Comparison of ENCODE assay signal across 17 cellular contexts in the genomic region with DNA sequence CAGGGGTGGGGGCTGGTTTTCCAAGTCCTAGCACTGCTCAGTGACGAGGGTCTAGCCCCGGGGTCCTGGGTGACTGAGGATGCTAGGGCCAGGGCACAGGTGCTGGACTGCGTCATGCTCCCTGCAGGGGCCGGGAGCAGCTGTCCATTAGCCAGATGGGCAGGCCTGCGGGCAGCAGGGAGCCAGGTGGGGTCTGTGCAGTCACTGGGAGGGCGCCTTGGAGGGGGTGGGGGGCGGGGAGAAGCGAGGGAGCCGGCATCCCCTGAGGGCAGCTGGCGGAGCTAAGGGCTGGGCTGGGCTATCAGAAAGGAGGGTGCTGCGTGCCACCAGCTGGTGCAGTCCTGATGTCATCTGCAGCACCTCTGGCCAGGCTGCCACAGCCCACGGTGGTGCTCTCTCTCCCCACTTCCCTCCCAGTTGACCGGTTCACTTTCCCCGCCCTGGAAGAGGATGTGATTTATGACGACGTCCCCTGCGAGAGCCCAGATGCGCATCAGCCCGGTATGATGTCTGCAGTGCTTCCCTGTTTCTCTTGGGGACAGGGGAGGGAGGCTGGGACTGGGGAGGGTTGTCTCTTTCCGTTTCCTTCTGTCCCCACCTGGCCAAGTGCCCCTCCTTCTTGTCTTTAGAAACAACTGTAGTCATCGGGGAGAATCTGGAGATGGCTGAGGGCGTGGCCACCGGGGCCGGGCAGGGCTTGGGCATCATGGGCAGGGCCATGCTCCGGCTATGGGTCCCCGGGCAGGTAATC.
A peak's percentile ranks its signal among the peaks of the same experiment; 100 is the strongest.
DNase-seq lines count a peak whose midpoint lies in the region; ATAC-seq, FAIRE-seq and TF ChIP-seq lines count a peak whose summit lies in the region.
"Had no signal": no experiment of that assay in that cellular context is flagged by ENCODE, and none has a peak within 500 bp of the region (broad histone marks: within the 10 kb centered on the region; RNA-seq: fewer than 3 reads in every experiment).

No MANE protein-coding gene starts in this region.

- H3K4me3 Mint-ChIP-seq in natural killer cell: no peak overlapping the region
- H3K4me3 Mint-ChIP-seq: activated naive CD8-positive, alpha-beta T cell treated with anti-CD3 and anti-CD28 coated beads for 36 hours had no signal

- CTCF ChIA-PET in GM12878 (lab: Yijun Ruan, JAX): interaction anchor here (9.7 kb wide), 1 partner anchor 102 kb away, joined by 255 read pairs; no protein-coding TSS in a partner anchor
- CTCF ChIA-PET in OCI-LY7 (lab: Charles Lee; ENCODE audit: unreplicated experiment): no interaction called here

- intact Hi-C loops in GM12878 (cut with micrococcal nuclease; ENCODE audit: unreplicated experiment): no loop called here
- intact Hi-C loops in OCI-LY7 (cut with micrococcal nuclease; ENCODE audit: unreplicated experiment): no loop called here
- intact Hi-C loops in natural killer cell (cut with micrococcal nuclease): no loop called here

- H3K9me2 ChIP-seq in GM23248 (ENCODE audit: insufficient read depth) (no peaks in the 10 kb centered on the region), OCI-LY7 (ENCODE audit: insufficient read depth, low read length) (no peaks in the 10 kb centered on the region)

- no peak overlapping the region for H2AFZ ChIP-seq in GM12878 (ENCODE audit: control insufficient read depth, low read depth, low read length)
- H2AFZ ChIP-seq in osteoblast (ENCODE audit: low read length): no peak overlapping the region
- no peak overlapping the region for H2AFZ ChIP-seq in GM23248
- no peak overlapping the region for H2AFZ ChIP-seq in OCI-LY7 (ENCODE audit: low read length)
- H2AFZ ChIP-seq: hepatocyte had no signal

- POLR2A ChIA-PET in GM12878 (lab: Charles Lee): no interaction called here
- POLR2A ChIA-PET in OCI-LY7 (lab: Charles Lee): no interaction called here

- H3K9me3 Mint-ChIP-seq in natural killer cell: no peaks in the 10 kb centered on the region
- H3K9me3 Mint-ChIP-seq: activated naive CD8-positive, alpha-beta T cell treated with anti-CD3 and anti-CD28 coated beads for 36 hours had no signal

- H3K36me3 Mint-ChIP-seq in natural killer cell: no peaks in the 10 kb centered on the region
- H3K36me3 Mint-ChIP-seq: activated naive CD8-positive, alpha-beta T cell treated with anti-CD3 and anti-CD28 coated beads for 36 hours had no signal

- H3K4me3 ChIP-seq in GM12878: no peak overlapping the region
- no peak overlapping the region for H3K4me3 ChIP-seq in osteoblast (ENCODE audit: insufficient read depth, low read length)
- no peak overlapping the region for H3K4me3 ChIP-seq in GM23248
- no peak overlapping the region for H3K4me3 ChIP-seq in OCI-LY7 (ENCODE audit: low read depth, low read length, poor library complexity, severe bottlenecking)
- H3K4me3 ChIP-seq: HAP-1, hepatocyte, left lung, SK-N-MC had no signal

- RAD21 ChIA-PET in GM12878 (lab: Charles Lee; ENCODE audit: unreplicated experiment): no interaction called here

- ATAC-seq in GM12878: peak; percentile 27; the same call in 2 of the 3 replicates
- ATAC-seq in natural killer cell: no peak
- ATAC-seq: left lung had no signal

- H3K9me3 ChIP-seq in GM12878 (replicated peaks; ENCODE audit: control insufficient read depth, insufficient read depth, low read length) (no peaks in the 10 kb centered on the region), osteoblast (ENCODE audit: low read depth, low read length) (no peaks in the 10 kb centered on the region), GM23248 (ENCODE audit: low read depth) (no peaks in the 10 kb centered on the region), OCI-LY7 (ENCODE audit: low read length) (no peaks in the 10 kb centered on the region)
- H3K9me3 ChIP-seq: HAP-1, left lung had no signal

- H3K27me3 Mint-ChIP-seq in natural killer cell (ENCODE audit: low read depth in 2 of 2): no peaks in the 10 kb centered on the region

- FAIRE-seq in GM12878 (lab: Jason Lieb, UNC): no peak
- FAIRE-seq: GM18507 had no signal

- H3K36me3 ChIP-seq in GM12878 (ENCODE audit: control insufficient read depth in 2 of 2, insufficient read depth in 2 of 2, low read length in 1 of 2) (no peaks in the 10 kb centered on the region), osteoblast (ENCODE audit: insufficient read depth, low read length) (peaks cover 6% of the 10 kb centered on the region), GM23248 (ENCODE audit: low read depth) (no peaks in the 10 kb centered on the region), OCI-LY7 (ENCODE audit: insufficient read depth, low read length) (no peaks in the 10 kb centered on the region)
- H3K36me3 ChIP-seq: HAP-1, left lung had no signal

- no TSS peak for BruUV-seq in GM12878 (replicated peaks; lab: Mats Ljungman, UMichigan)
- no TSS peak for BruUV-seq in OCI-LY7 (replicated peaks; lab: Mats Ljungman, UMichigan)

- H3K4me2 ChIP-seq in GM12878 (ENCODE audit: control insufficient read depth, insufficient read depth): no peak overlapping the region
- H3K4me2 ChIP-seq in osteoblast (ENCODE audit: insufficient read depth, low read length): no peak overlapping the region
- no peak overlapping the region for H3K4me2 ChIP-seq in GM23248 (ENCODE audit: unreplicated experiment)
- H3K4me2 ChIP-seq in OCI-LY7 (ENCODE audit: low read length): no peak overlapping the region
- H3K4me2 ChIP-seq: hepatocyte had no signal

- 31% methylated on average over 21 of the region's 26 CpGs for WGBS in GM12878 (ENCODE audit: insufficient coverage, insufficient replicate concordance, low lambda C conversion rate, missing lambda C conversion rate)
- WGBS in GM23248 (ENCODE audit: low coverage in 1 of 2, low lambda C conversion rate in 2 of 2, missing lambda C conversion rate in 2 of 2), 2 experiments: 76 to 84% methylated on average over 20 to 26 of the region's 26 CpGs

- SMC1A ChIA-PET in GM12878 (lab: Charles Lee; ENCODE audit: uncharacterized antibody, unreplicated experiment): no interaction called here

- DNase-seq in NCI-H1092 treated with DMSO at 0.1 percent for 48 hours (lab: John Stamatoyannopoulos, UW) (peak; percentile 67), NCI-H345 (lab: John Stamatoyannopoulos, UW) (peak; percentile 46), GM12878 (ENCODE audit: low read depth, low spot score) (no peak), osteoblast (ENCODE audit: insufficient read length, low spot score, missing footprints) (peak; percentile 0), GM23248 (no peak), OCI-LY7 (ENCODE audit: low spot score) (no peak), natural killer cell (no peak)
- DNase-seq: activated CD8-positive, alpha-beta memory T cell treated with anti-CD3 and anti-CD28 coated beads, Interleukin-2, amount 50 U/mL, for 4 hours; activated naive CD8-positive, alpha-beta T cell treated with anti-CD3 and anti-CD28 coated beads for 36 hours; cerebellar nuclear complex; erythroblast; left lung; NCI-H526 had no signal

- H4K20me1 ChIP-seq in GM12878 (ENCODE audit: control insufficient read depth, insufficient read depth): no peaks in the 10 kb centered on the region
- H4K20me1 ChIP-seq in osteoblast (ENCODE audit: insufficient read depth, low read length): peaks cover 10% of the 10 kb centered on the region
- H4K20me1 ChIP-seq in GM23248 (ENCODE audit: insufficient read depth): no peaks in the 10 kb centered on the region
- H4K20me1 ChIP-seq in OCI-LY7 (ENCODE audit: insufficient read depth, low read length): no peaks in the 10 kb centered on the region

- no peak for TF ChIP-seq RAD21 in GM12878 (IDR thresholded peaks at IDR 0.05; ENCODE audit: insufficient read depth, low read depth, low read length)

- H3K4me1 ChIP-seq in GM12878 (ENCODE audit: control insufficient read depth, insufficient read depth, low read length): no peaks in the 10 kb centered on the region
- H3K4me1 ChIP-seq in osteoblast (ENCODE audit: insufficient read depth, low read length): no peaks in the 10 kb centered on the region
- H3K4me1 ChIP-seq in GM23248 (ENCODE audit: insufficient read depth): no peaks in the 10 kb centered on the region
- H3K4me1 ChIP-seq in OCI-LY7 (ENCODE audit: insufficient read depth, low read length, poor library complexity, severe bottlenecking): no peaks in the 10 kb centered on the region
- H3K4me1 ChIP-seq: HAP-1 had no signal

- H3K27ac Mint-ChIP-seq in natural killer cell: no peak overlapping the region
- H3K27ac Mint-ChIP-seq: activated naive CD8-positive, alpha-beta T cell treated with anti-CD3 and anti-CD28 coated beads for 36 hours had no signal

- TF ChIP-seq CTCF in GM12878 (IDR thresholded peaks at IDR 0.05 in 2 of 3, conservative IDR thresholded peaks at IDR 0.05 in 1 of 3; ENCODE audit: control insufficient read depth in 2 of 3, extremely low read depth in 1 of 3, insufficient read depth in 1 of 3, low read depth in 3 of 3, low read length in 3 of 3) (no peak), osteoblast (IDR thresholded peaks at IDR 0.05; ENCODE audit: extremely low read depth, low read depth, low read length) (no peak), OCI-LY7 (conservative IDR thresholded peaks at IDR 0.05; ENCODE audit: low read length) (no peak), natural killer cell (IDR thresholded peaks at IDR 0.05) (no peak)

- H3K27ac ChIP-seq in GM12878 (ENCODE audit: control insufficient read depth, insufficient read depth): no peak overlapping the region
- H3K27ac ChIP-seq in osteoblast (ENCODE audit: low read depth, low read length): no peak overlapping the region
- H3K27ac ChIP-seq in GM23248: no peak overlapping the region
- H3K27ac ChIP-seq in OCI-LY7 (ENCODE audit: low read depth, low read length, poor library complexity, severe bottlenecking): no peak overlapping the region
- H3K27ac ChIP-seq: hepatocyte, left lung, SK-N-MC had no signal

- no peaks in the 10 kb centered on the region for H3F3A ChIP-seq in GM23248 (ENCODE audit: insufficient read depth)

- H3K4me1 Mint-ChIP-seq in natural killer cell: no peaks in the 10 kb centered on the region
- H3K4me1 Mint-ChIP-seq: activated naive CD8-positive, alpha-beta T cell treated with anti-CD3 and anti-CD28 coated beads for 36 hours had no signal

- H3K79me2 ChIP-seq in GM12878 (ENCODE audit: control insufficient read depth, insufficient read depth, low read length): no peaks in the 10 kb centered on the region
- H3K79me2 ChIP-seq in osteoblast (ENCODE audit: insufficient read depth, low read length): no peaks in the 10 kb centered on the region
- no peaks in the 10 kb centered on the region for H3K79me2 ChIP-seq in GM23248 (ENCODE audit: insufficient read depth)
- H3K79me2 ChIP-seq in OCI-LY7 (ENCODE audit: insufficient read depth, low read depth, low read length): no peaks in the 10 kb centered on the region

- TF ChIP-seq POLR2A in GM12878 (IDR thresholded peaks at IDR 0.05; ENCODE audit: low read depth, low read length): no peak

- H3K27me3 ChIP-seq in GM12878 (replicated peaks in 1 of 2; ENCODE audit: control insufficient read depth in 2 of 2, insufficient read depth in 2 of 2, low read length in 1 of 2) (peaks cover 0 to 4% of the 10 kb centered on the region in 2 experiments; a peak in 3 of 4 replicates), osteoblast (ENCODE audit: insufficient read depth, low read length) (no peaks in the 10 kb centered on the region), GM23248 (replicated peaks; ENCODE audit: insufficient read depth) (no peaks in the 10 kb centered on the region)
- H3K27me3 ChIP-seq: hepatocyte had no signal

- in situ Hi-C loops in GM12878 (cut with MboI): loop anchor here (10.0 kb wide), 1 partner anchor 98 kb away; no protein-coding TSS in a partner anchor
- in situ Hi-C loops in GM23248 (cut with MboI): no loop called here

- no peak for TF ChIP-seq EP300 in GM12878 (IDR thresholded peaks at IDR 0.05; ENCODE audit: borderline replicate concordance in 1 of 2, control insufficient read depth in 1 of 2, low read depth in 2 of 2, low read length in 2 of 2)

- H3K9ac ChIP-seq in GM12878 (ENCODE audit: control insufficient read depth, insufficient read depth, low read length): no peak overlapping the region
- H3K9ac ChIP-seq in GM23248: no peak overlapping the region

Comparison
In these comparisons a context has a peak if more than half of its experiments do, and no peak if none do; other contexts are left out.
1. DNase-seq: peak in NCI-H1092 treated with DMSO at 0.1 percent for 48 hours (single experiment), NCI-H345 (single experiment) and osteoblast (single experiment); none in GM12878 (single experiment), GM23248 (single experiment), OCI-LY7 (single experiment) and natural killer cell (single experiment).